In the genomic region with DNA sequence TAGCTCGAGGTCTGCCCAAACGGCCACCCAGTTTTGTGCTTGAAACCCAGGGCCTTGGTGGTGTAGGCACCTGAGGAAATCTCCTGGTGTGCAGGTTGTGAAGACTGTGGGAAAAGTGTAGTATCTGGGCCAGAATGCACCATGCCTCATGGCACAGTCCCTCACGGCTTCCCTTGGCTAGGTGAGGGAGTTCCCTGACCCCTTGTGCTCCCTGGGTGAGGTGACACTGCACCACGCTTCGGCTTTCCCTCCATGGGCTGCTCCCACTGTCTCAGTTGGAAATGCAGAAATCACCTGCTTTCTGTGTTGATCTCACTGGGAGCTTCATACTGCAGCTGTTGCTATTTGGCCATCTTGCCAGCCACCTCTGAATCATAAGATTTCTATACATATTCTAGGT, we compare ENCODE assay signal across 8 cellular contexts.
"Had no signal": no experiment of that assay in that cellular context is flagged by ENCODE, and none has a peak within 500 bp of the region (broad histone marks: within the 10 kb centered on the region; RNA-seq: fewer than 3 reads in every experiment).

No MANE protein-coding gene starts in this region.

- H2AFZ ChIP-seq: GM23248 had no signal

- H3K4me3 ChIP-seq: GM23248 had no signal

- H3K27ac ChIP-seq: GM23248, HL-60 had no signal

- ATAC-seq: HepG2 had no signal

- H3K9ac ChIP-seq: GM23248 had no signal

- DNase-seq: GM23248, GOT3, H9, HCEC 1CT, HFFc6, KBM-7 had no signal
